Comparison of ENCODE assay signal across 16 cellular contexts in the genomic region with DNA sequence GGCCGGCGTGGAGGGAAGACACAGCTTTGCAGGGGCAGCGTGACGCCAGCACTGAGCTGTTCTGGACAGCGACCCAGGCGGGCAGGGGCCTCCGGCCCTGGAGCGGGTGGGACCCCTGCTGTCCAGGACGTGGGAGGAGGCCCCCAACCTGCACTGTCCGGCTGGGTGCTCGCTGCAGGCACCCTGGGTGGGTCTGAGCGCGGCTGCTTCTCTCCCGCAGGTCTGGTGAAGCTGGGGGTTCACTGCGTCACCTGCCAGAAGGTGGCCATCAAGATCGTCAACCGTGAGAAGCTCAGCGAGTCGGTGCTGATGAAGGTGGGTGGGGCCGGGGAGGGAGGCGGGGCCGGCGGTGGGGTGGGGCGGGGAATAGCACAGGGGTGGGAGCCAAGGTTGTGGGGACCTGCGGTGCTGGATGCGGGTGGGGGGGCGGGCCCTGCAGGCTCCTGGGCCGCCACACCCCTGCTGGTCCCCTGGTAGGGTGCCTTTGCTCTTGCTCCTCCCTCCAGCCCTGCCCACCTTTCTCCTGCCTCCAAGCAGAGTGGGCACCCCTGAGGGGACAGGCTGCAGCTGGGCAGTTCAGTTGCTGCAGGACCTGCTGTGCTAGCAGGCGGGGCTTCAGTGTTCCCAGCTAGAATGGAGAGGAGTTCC. TPM values are rescaled to one million over a fixed set of nuclear protein-coding genes. Genes with fewer than 3 reads are reported as not detected.
DNase-seq lines count a peak whose midpoint lies in the region; ATAC-seq, FAIRE-seq and TF ChIP-seq lines count a peak whose summit lies in the region.
"Had no signal": no experiment of that assay in that cellular context is flagged by ENCODE, and none has a peak within 500 bp of the region (broad histone marks: within the 10 kb centered on the region; RNA-seq: fewer than 3 reads in every experiment).

No MANE protein-coding gene starts in this region.

- H3K9ac ChIP-seq in SK-N-SH (no peak overlapping the region), trophoblast cell (ENCODE audit: low read length) (no peak overlapping the region)
- H3K9ac ChIP-seq: KMS-11 had no signal

- peak; percentile 39 for ATAC-seq in mucosa of descending colon
- ATAC-seq in HG02678 (IDR thresholded peaks at IDR 0.05; ENCODE audit: unreplicated experiment) = no peak

- H3F3A ChIP-seq in SK-N-SH (replicated peaks; ENCODE audit: insufficient read depth) = no peaks in the 10 kb centered on the region

- no peak overlapping the region for H2BK12ac ChIP-seq in trophoblast cell (ENCODE audit: low read length)

- no peak overlapping the region for H3K4me2 ChIP-seq in SK-N-SH
- no peak overlapping the region for H3K4me2 ChIP-seq in trophoblast cell (ENCODE audit: low read length)
- H3K4me2 ChIP-seq: KMS-11 had no signal

- no peak overlapping the region; a peak in 1 of 4 replicates for H3K27ac ChIP-seq in SK-N-SH (ENCODE audit: low read depth in 2 of 2, low read length in 1 of 2)
- no peak overlapping the region for H3K27ac ChIP-seq in trophoblast cell (ENCODE audit: low read depth, low read length)
- H3K27ac ChIP-seq: KMS-11, transverse colon had no signal

- no peak overlapping the region for H2AK5ac ChIP-seq in trophoblast cell (ENCODE audit: low read length)

- H2BK5ac ChIP-seq in trophoblast cell (ENCODE audit: low read depth, low read length, poor library complexity) = no peak overlapping the region

- no peak for TF ChIP-seq EP300 in SK-N-SH (IDR thresholded peaks at IDR 0.05; ENCODE audit: borderline replicate concordance in 1 of 2, low read depth in 1 of 2, low read length in 1 of 2)

- H4K91ac ChIP-seq in trophoblast cell (ENCODE audit: low read depth, low read length) = no peak overlapping the region

- no peak for FAIRE-seq in GM12892 (lab: Jason Lieb, UNC)

- H3K14ac ChIP-seq in trophoblast cell (ENCODE audit: low read length) = no peak overlapping the region

- H3K9me3 ChIP-seq in SK-N-SH = no peaks in the 10 kb centered on the region
- H3K9me3 ChIP-seq in mucosa of descending colon = no peaks in the 10 kb centered on the region
- no peaks in the 10 kb centered on the region for H3K9me3 ChIP-seq in trophoblast cell (ENCODE audit: insufficient read depth, low read depth, low read length)
- H3K9me3 ChIP-seq: HAP-1, transverse colon had no signal

- H3K36me3 ChIP-seq in SK-N-SH (replicated peaks in 1 of 2; ENCODE audit: control insufficient read depth in 1 of 2, insufficient read depth in 2 of 2, low read length in 1 of 2) (no peaks in the 10 kb centered on the region), mucosa of descending colon (ENCODE audit: low read depth) (no peaks in the 10 kb centered on the region), trophoblast cell (ENCODE audit: control insufficient read depth in 1 of 2, insufficient read depth in 2 of 2, low read length in 2 of 2) (no peaks in the 10 kb centered on the region)
- H3K36me3 ChIP-seq: HAP-1, transverse colon had no signal

- H2AFZ ChIP-seq in SK-N-SH (ENCODE audit: low read depth) (no peak overlapping the region), trophoblast cell (ENCODE audit: insufficient read depth, low read length, poor library complexity) (no peak overlapping the region)

- DNase-seq in G401 (ENCODE audit: low spot score) (peak; percentile 54), HT-29 (ENCODE audit: low spot score) (peak; percentile 45), SK-N-SH (peak; percentile 73), mucosa of descending colon (no peak), GM12892 (ENCODE audit: insufficient read length) (no peak), trophoblast cell (no peak)
- DNase-seq: caudate nucleus; DMS79 treated with DMSO at 0.1 percent for 48 hours; NCI-H2081; stimulated activated CD4-positive, alpha-beta T cell treated with anti-CD3 and anti-CD28 coated beads, Interleukin-12 subunit alpha, Interleukin-12 subunit beta, amount 100 ng/mL, for 4 hours; T-helper 9 cell; transverse colon had no signal

- H4K8ac ChIP-seq in trophoblast cell (ENCODE audit: low read depth, low read length) = no peak overlapping the region

- POLR2A ChIA-PET in SK-N-SH (lab: Yijun Ruan, JAX) = no interaction called here

- H2BK120ac ChIP-seq in trophoblast cell (ENCODE audit: insufficient read depth, low read length, poor library complexity) = no peak overlapping the region

- TF ChIP-seq POLR2A in GM12892 (IDR thresholded peaks at IDR 0.05; ENCODE audit: low read depth, low read length) = no peak

- no peaks in the 10 kb centered on the region for H3K27me3 ChIP-seq in SK-N-SH (ENCODE audit: insufficient read depth)
- no peaks in the 10 kb centered on the region for H3K27me3 ChIP-seq in trophoblast cell (ENCODE audit: insufficient read depth, low read length)

- in situ Hi-C loops in G401 (cut with HindIII; ENCODE audit: low sequenced_read_pairs) = no loop called here

- H3K79me1 ChIP-seq in trophoblast cell (ENCODE audit: low read length) = no peaks in the 10 kb centered on the region

- H3K23ac ChIP-seq in trophoblast cell (ENCODE audit: low read length) = no peak overlapping the region

- WGBS in SK-N-SH (ENCODE audit: low lambda C conversion rate) = 48% methylated on average over 15 of the region's 29 CpGs
- WGBS in trophoblast cell (ENCODE audit: extremely low coverage, insufficient coverage, insufficient read length) = no CpG with 5 or more reads among the region's 29 CpGs

- no peak overlapping the region for H3K18ac ChIP-seq in trophoblast cell (ENCODE audit: low read length)

- CTCF ChIA-PET in SK-N-SH (lab: Yijun Ruan, JAX) = interaction anchor here (1.1 to 1.5 kb wide), 4 partner anchors 10 to 233 kb away, joined by 3 to 5 read pairs (median 3); no protein-coding TSS in a partner anchor

- H4K20me1 ChIP-seq in SK-N-SH (ENCODE audit: insufficient read depth) = no peaks in the 10 kb centered on the region

- no peak for TF ChIP-seq RAD21 in SK-N-SH (IDR thresholded peaks at IDR 0.05; ENCODE audit: low read length)

- no peaks in the 10 kb centered on the region for H3K79me2 ChIP-seq in SK-N-SH (ENCODE audit: insufficient read depth)
- H3K79me2 ChIP-seq in trophoblast cell (ENCODE audit: control insufficient read depth, insufficient read depth, low read length, poor library complexity) = no peaks in the 10 kb centered on the region

- H3K4me3 ChIP-seq in SK-N-SH (ENCODE audit: low read depth in 2 of 2, low read length in 1 of 2) = no peak overlapping the region
- H3K4me3 ChIP-seq in mucosa of descending colon = no peak overlapping the region
- H3K4me3 ChIP-seq in trophoblast cell (ENCODE audit: low read depth, low read length) = no peak overlapping the region
- H3K4me3 ChIP-seq: HAP-1, transverse colon had no signal

- H3K4me1 ChIP-seq in SK-N-SH (ENCODE audit: control insufficient read depth in 1 of 2, insufficient read depth in 2 of 2, low read depth in 1 of 2, low read length in 1 of 2) = peaks cover 0 to 30% of the 10 kb centered on the region in 2 experiments; a peak in 1 of 4 replicates
- H3K4me1 ChIP-seq in mucosa of descending colon (ENCODE audit: low read depth) = no peaks in the 10 kb centered on the region
- peaks cover 0 to 3% of the 10 kb centered on the region in 2 experiments for H3K4me1 ChIP-seq in trophoblast cell (ENCODE audit: control insufficient read depth in 1 of 2, insufficient read depth in 2 of 2, low read length in 2 of 2)
- H3K4me1 ChIP-seq: HAP-1 had no signal

- no peak overlapping the region for H3K4ac ChIP-seq in trophoblast cell (ENCODE audit: low read depth, low read length)

- no peak overlapping the region for H4K12ac ChIP-seq in trophoblast cell (ENCODE audit: low read depth, low read length)

- no peak for TF ChIP-seq CTCF in SK-N-SH (IDR thresholded peaks at IDR 0.05)
- TF ChIP-seq CTCF in mucosa of descending colon (IDR thresholded peaks at IDR 0.05) = no peak

- intact Hi-C loops in mucosa of descending colon (cut with DNase I, micrococcal nuclease) = no loop called here

- no peaks in the 10 kb centered on the region for H3K9me2 ChIP-seq in SK-N-SH

TF ChIP-seq in SK-N-SH, 30 proteins besides CTCF, POLR2A, EP300 and RAD21 (continues in another document):
- TF ChIP-seq NRF1 (IDR thresholded peaks at IDR 0.05; ENCODE audit: low read depth, low read length) = no peak

RNA-seq across cellular contexts. Expression of gene BRSK2, which starts 46.2 kb away (rescaled TPM):
- 5.2 and 9.2 TPM in 2 replicates for total RNA-seq in G401 (2014; rRNA removed; shearing (Covaris generic))
- total RNA-seq in HT-29 (2014; rRNA removed; shearing (Covaris generic)) = 0.52 and 0.76 TPM in 2 replicates
- polyA plus RNA-seq in SK-N-SH (2012; rRNA removed) = 0.64 and 0.80 TPM in 2 replicates
- polyA plus RNA-seq in SK-N-SH (2012; cell fraction: cytosol; rRNA removed) = 0.26 and 0.68 TPM in 2 replicates
- polyA plus RNA-seq in SK-N-SH (2012; cell fraction: nucleus; rRNA removed) = 1.1 and 3.0 TPM in 2 replicates
- 1 to 10 TPM in 1 of 3 donors, under 1 TPM in 2; 0.58 to 4.3 (median 0.60) TPM for total RNA-seq in mucosa of descending colon
- polyA plus RNA-seq in GM12892 (2012; ENCODE audit: missing spikeins) = not detected
- 0.82 and 0.89 TPM in 2 replicates for polyA plus RNA-seq in trophoblast cell (2013)
- polyA plus RNA-seq: liver had no signal

RNA-seq across cellular contexts. Expression of gene MOB2, which starts 50.6 kb away (rescaled TPM):
- 27.4 and 39.9 TPM in 2 replicates for total RNA-seq in G401 (2014; rRNA removed; shearing (Covaris generic))
- total RNA-seq in HT-29 (2014; rRNA removed; shearing (Covaris generic)) = 56.6 and 67.2 TPM in 2 replicates
- polyA plus RNA-seq in SK-N-SH (2012; rRNA removed) = 45.8 and 52.1 TPM in 2 replicates
- polyA plus RNA-seq in SK-N-SH (2012; cell fraction: cytosol; rRNA removed) = 21.5 and 33.4 TPM in 2 replicates
- 76.0 and 80.7 TPM in 2 replicates for polyA plus RNA-seq in SK-N-SH (2012; cell fraction: nucleus; rRNA removed)
- 100 to 1,000 TPM in 1 of 3 donors, 10 to 100 TPM in 2; 54.9 to 108 (median 61.5) TPM for total RNA-seq in mucosa of descending colon
- polyA plus RNA-seq in GM12892 (2012; ENCODE audit: missing spikeins) = 13.3 TPM
- polyA plus RNA-seq in trophoblast cell (2013) = 17.4 and 19.5 TPM in 2 replicates

Comparison
In these comparisons a context has a peak if more than half of its experiments do, and no peak if none do; other contexts are left out.
1. DNase-seq: peak in G401 (single experiment), HT-29 (single experiment) and SK-N-SH (single experiment); none in mucosa of descending colon (0 of 3), GM12892 (single experiment) and trophoblast cell (0 of 2).